Comparison of ENCODE assay signal across 1 cellular context in the genomic region with DNA sequence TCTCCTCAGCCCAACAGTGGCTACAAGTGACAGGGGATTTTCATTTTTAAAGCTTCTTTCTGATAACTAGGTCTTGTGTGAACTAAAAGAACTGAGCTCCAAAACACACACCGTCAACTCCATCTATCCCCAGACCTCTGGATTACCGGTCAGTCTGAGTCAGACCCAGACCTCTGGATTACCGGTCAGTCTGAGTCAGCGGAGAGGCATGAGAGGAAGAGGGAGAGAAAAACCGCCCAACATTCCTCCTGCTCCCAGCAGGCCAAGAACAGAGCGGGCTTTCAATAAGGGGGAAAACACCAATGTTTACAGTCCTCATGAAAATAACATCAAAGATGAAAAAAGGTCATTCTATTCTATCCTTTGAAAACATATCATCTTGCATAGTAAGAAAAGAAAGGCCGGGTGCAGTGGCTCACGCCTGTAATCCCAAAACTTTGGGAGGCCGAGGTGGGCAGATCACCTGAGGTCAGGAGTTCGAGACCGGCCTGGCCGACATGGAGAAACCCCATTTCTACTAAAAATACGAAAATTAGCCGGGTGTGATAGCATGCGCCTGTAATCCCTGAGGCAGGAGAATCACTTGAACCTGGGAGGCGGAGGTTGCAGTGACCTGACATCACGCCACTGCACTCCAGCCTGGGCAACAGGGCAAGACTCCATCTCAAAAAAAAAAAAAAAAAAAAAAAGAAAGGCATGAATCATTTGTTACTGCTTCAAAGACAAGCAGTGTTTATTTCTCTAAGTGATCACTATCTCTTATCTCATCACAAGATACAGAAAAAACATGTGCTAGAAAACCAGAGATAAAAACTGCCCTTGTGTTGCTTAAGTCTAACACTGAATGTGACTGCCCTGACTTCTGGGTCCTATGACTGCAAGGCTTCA.
TF ChIP-seq lines count a peak whose summit lies in the region.

No MANE protein-coding gene starts in this region.

TF ChIP-seq in GM12878, 131 proteins besides CTCF, POLR2A, EP300 and RAD21:
- TF ChIP-seq, protein P1, sequence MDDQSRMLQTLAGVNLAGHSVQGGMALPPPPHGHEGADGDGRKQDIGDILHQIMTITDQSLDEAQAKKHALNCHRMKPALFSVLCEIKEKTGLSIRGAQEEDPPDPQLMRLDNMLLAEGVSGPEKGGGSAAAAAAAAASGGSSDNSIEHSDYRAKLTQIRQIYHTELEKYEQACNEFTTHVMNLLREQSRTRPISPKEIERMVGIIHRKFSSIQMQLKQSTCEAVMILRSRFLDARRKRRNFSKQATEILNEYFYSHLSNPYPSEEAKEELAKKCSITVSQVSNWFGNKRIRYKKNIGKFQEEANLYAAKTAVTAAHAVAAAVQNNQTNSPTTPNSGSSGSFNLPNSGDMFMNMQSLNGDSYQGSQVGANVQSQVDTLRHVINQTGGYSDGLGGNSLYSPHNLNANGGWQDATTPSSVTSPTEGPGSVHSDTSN (IDR thresholded peaks at IDR 0.05; ENCODE audit: insufficient replicate concordance, low read depth, low read length) = peak; percentile 14
- TF ChIP-seq ATF7 (IDR thresholded peaks at IDR 0.05; ENCODE audit: low read depth) = no peak
- TF ChIP-seq ZBED1 (IDR thresholded peaks at IDR 0.05; ENCODE audit: borderline replicate concordance) = no peak
- TF ChIP-seq, protein P2, sequence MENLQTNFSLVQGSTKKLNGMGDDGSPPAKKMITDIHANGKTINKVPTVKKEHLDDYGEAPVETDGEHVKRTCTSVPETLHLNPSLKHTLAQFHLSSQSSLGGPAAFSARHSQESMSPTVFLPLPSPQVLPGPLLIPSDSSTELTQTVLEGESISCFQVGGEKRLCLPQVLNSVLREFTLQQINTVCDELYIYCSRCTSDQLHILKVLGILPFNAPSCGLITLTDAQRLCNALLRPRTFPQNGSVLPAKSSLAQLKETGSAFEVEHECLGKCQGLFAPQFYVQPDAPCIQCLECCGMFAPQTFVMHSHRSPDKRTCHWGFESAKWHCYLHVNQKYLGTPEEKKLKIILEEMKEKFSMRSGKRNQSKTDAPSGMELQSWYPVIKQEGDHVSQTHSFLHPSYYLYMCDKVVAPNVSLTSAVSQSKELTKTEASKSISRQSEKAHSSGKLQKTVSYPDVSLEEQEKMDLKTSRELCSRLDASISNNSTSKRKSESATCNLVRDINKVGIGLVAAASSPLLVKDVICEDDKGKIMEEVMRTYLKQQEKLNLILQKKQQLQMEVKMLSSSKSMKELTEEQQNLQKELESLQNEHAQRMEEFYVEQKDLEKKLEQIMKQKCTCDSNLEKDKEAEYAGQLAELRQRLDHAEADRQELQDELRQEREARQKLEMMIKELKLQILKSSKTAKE (IDR thresholded peaks at IDR 0.05; ENCODE audit: low read depth, poor library complexity, severe bottlenecking) = no peak
- TF ChIP-seq, protein P3, sequence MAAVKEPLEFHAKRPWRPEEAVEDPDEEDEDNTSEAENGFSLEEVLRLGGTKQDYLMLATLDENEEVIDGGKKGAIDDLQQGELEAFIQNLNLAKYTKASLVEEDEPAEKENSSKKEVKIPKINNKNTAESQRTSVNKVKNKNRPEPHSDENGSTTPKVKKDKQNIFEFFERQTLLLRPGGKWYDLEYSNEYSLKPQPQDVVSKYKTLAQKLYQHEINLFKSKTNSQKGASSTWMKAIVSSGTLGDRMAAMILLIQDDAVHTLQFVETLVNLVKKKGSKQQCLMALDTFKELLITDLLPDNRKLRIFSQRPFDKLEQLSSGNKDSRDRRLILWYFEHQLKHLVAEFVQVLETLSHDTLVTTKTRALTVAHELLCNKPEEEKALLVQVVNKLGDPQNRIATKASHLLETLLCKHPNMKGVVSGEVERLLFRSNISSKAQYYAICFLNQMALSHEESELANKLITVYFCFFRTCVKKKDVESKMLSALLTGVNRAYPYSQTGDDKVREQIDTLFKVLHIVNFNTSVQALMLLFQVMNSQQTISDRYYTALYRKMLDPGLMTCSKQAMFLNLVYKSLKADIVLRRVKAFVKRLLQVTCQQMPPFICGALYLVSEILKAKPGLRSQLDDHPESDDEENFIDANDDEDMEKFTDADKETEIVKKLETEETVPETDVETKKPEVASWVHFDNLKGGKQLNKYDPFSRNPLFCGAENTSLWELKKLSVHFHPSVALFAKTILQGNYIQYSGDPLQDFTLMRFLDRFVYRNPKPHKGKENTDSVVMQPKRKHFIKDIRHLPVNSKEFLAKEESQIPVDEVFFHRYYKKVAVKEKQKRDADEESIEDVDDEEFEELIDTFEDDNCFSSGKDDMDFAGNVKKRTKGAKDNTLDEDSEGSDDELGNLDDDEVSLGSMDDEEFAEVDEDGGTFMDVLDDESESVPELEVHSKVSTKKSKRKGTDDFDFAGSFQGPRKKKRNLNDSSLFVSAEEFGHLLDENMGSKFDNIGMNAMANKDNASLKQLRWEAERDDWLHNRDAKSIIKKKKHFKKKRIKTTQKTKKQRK (IDR thresholded peaks at IDR 0.05; ENCODE audit: low read depth, low read length) = no peak
- no peak for TF ChIP-seq SUPT20H (IDR thresholded peaks at IDR 0.05; ENCODE audit: borderline replicate concordance, control insufficient read depth, low read depth, low read length)
- TF ChIP-seq MYC (IDR thresholded peaks at IDR 0.05; ENCODE audit: insufficient read depth, insufficient read length, insufficient replicate concordance, low read length, severe bottlenecking) = no peak
- TF ChIP-seq IKZF1 (conservative IDR thresholded peaks at IDR 0.05) = 0 out of 2 replicates have a peak, but pooled peaks have one; percentile 12
- TF ChIP-seq, protein P4, sequence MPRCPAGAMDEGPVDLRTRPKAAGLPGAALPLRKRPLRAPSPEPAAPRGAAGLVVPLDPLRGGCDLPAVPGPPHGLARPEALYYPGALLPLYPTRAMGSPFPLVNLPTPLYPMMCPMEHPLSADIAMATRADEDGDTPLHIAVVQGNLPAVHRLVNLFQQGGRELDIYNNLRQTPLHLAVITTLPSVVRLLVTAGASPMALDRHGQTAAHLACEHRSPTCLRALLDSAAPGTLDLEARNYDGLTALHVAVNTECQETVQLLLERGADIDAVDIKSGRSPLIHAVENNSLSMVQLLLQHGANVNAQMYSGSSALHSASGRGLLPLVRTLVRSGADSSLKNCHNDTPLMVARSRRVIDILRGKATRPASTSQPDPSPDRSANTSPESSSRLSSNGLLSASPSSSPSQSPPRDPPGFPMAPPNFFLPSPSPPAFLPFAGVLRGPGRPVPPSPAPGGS (IDR thresholded peaks at IDR 0.05; ENCODE audit: borderline replicate concordance, insufficient read depth, low read depth, low read length, poor library complexity, severe bottlenecking) = peak; percentile 54
- no peak for TF ChIP-seq STAT3 (IDR thresholded peaks at IDR 0.05; ENCODE audit: low read depth, low read length)
